ENCODE assay signal across 26 cellular contexts in genomic region chr19:29439688-29440550, GRCh38.
A peak's percentile ranks its signal among the peaks of the same experiment; 100 is the strongest.
DNase-seq lines count a peak whose midpoint lies in the region; ATAC-seq, FAIRE-seq and TF ChIP-seq lines count a peak whose summit lies in the region.
"Had no signal": no experiment of that assay in that cellular context is flagged by ENCODE, and none has a peak within 500 bp of the region (broad histone marks: within the 10 kb centered on the region; RNA-seq: fewer than 3 reads in every experiment).

No MANE protein-coding gene starts in this region.

- TF ChIP-seq POLR2A in Peyer's patch (IDR thresholded peaks at IDR 0.05) = no peak

- no peak overlapping the region for H3K4me3 ChIP-seq in neural progenitor cell
- H3K4me3 ChIP-seq in Peyer's patch = no peak overlapping the region
- H3K4me3 ChIP-seq: A549; BLaER1 treated with 17β-estradiol and CSF1 and Interleukin-3, amounts not matched to agents 10 nM and 100 nM; HAP-1 had no signal

- H3K27ac Mint-ChIP-seq in neural progenitor cell = no peak overlapping the region
- H3K27ac Mint-ChIP-seq: CD14-positive monocyte; CD4-positive, alpha-beta T cell; CD8-positive, alpha-beta memory T cell had no signal

- H3K36me3 Mint-ChIP-seq in neural progenitor cell = no peaks in the 10 kb centered on the region
- H3K36me3 Mint-ChIP-seq: CD14-positive monocyte; CD8-positive, alpha-beta memory T cell had no signal

- H3K79me2 ChIP-seq in neural progenitor cell (ENCODE audit: low read depth) = no peaks in the 10 kb centered on the region

- intact Hi-C loops in cardiac septum (cut with DNase I) = no loop called here
- intact Hi-C loops in left cardiac atrium (cut with DNase I) = no loop called here
- intact Hi-C loops in posterior vena cava (cut with DNase I) = no loop called here

- no peaks in the 10 kb centered on the region for H4K20me1 ChIP-seq in neural progenitor cell (ENCODE audit: low read depth)
- H4K20me1 ChIP-seq: BLaER1 treated with 17β-estradiol and CSF1 and Interleukin-3, amounts not matched to agents 10 nM and 100 nM had no signal

- no peaks in the 10 kb centered on the region for H3K36me3 ChIP-seq in neural progenitor cell
- H3K36me3 ChIP-seq in Peyer's patch = no peaks in the 10 kb centered on the region
- H3K36me3 ChIP-seq: BE2C; BLaER1 treated with 17β-estradiol and CSF1 and Interleukin-3, amounts not matched to agents 10 nM and 100 nM; HAP-1 had no signal

- no peak overlapping the region for H2AFZ ChIP-seq in neural progenitor cell (replicated peaks)

- peaks cover 14% of the 10 kb centered on the region for H3K9me3 Mint-ChIP-seq in neural progenitor cell

- H3K4me1 ChIP-seq in neural progenitor cell = no peaks in the 10 kb centered on the region
- H3K4me1 ChIP-seq in Peyer's patch = no peaks in the 10 kb centered on the region
- H3K4me1 ChIP-seq: A549; BE2C; BLaER1 treated with 17β-estradiol and CSF1 and Interleukin-3, amounts not matched to agents 10 nM and 100 nM; HAP-1 had no signal

- H3K9me3 ChIP-seq in neural progenitor cell (ENCODE audit: low read depth) = no peaks in the 10 kb centered on the region
- H3K9me3 ChIP-seq in Peyer's patch = peaks cover 0 to 3% (median 0%) of the 10 kb centered on the region in 4 donors
- H3K9me3 ChIP-seq: BE2C, HAP-1 had no signal

- no peak overlapping the region for H3K9ac ChIP-seq in neural progenitor cell
- H3K9ac ChIP-seq: BLaER1 treated with 17β-estradiol and CSF1 and Interleukin-3, amounts not matched to agents 10 nM and 100 nM had no signal

- peak; percentile 69 for FAIRE-seq in urothelium cell line (lab: Jason Lieb, UNC)
- FAIRE-seq: A549, D721Med, GM12891, GM18507, H54 had no signal

- no peaks in the 10 kb centered on the region for H3K27me3 ChIP-seq in neural progenitor cell
- H3K27me3 ChIP-seq in Peyer's patch = no peaks in the 10 kb centered on the region
- H3K27me3 ChIP-seq: BE2C; BLaER1 treated with 17β-estradiol and CSF1 and Interleukin-3, amounts not matched to agents 10 nM and 100 nM had no signal

- ATAC-seq in left cardiac atrium = no peak
- ATAC-seq: A549 had no signal

- H3K27ac ChIP-seq in neural progenitor cell = no peak overlapping the region
- H3K27ac ChIP-seq in Peyer's patch = no peak overlapping the region
- H3K27ac ChIP-seq: A549; BLaER1 treated with 17β-estradiol and CSF1 and Interleukin-3, amounts not matched to agents 10 nM and 100 nM had no signal

- H3K4me3 Mint-ChIP-seq in neural progenitor cell = peak overlapping the region; percentile 33
- H3K4me3 Mint-ChIP-seq: CD14-positive monocyte; CD4-positive, alpha-beta T cell; CD8-positive, alpha-beta memory T cell had no signal

- TF ChIP-seq CTCF in neural progenitor cell (IDR thresholded peaks at IDR 0.05) (no peak), Peyer's patch (IDR thresholded peaks at IDR 0.05) (no peak)

- H3K4me2 ChIP-seq in neural progenitor cell = no peak overlapping the region
- H3K4me2 ChIP-seq: A549; BLaER1 treated with 17β-estradiol and CSF1 and Interleukin-3, amounts not matched to agents 10 nM and 100 nM had no signal

- H3K27me3 Mint-ChIP-seq in neural progenitor cell (ENCODE audit: insufficient read depth, low read depth) = peaks cover 4% of the 10 kb centered on the region

- no peaks in the 10 kb centered on the region for H3K4me1 Mint-ChIP-seq in neural progenitor cell
- H3K4me1 Mint-ChIP-seq: CD14-positive monocyte; CD8-positive, alpha-beta memory T cell had no signal

- no peaks in the 10 kb centered on the region for H3F3A ChIP-seq in neural progenitor cell (ENCODE audit: low read depth)

- DNase-seq in cardiac septum (ENCODE audit: low spot score) = peak; percentile 68
- DNase-seq in left cardiac atrium = no peak
- DNase-seq in neural progenitor cell (ENCODE audit: low spot score) = no peak
- peak; percentile 52 for DNase-seq in posterior vena cava (ENCODE audit: low spot score)
- DNase-seq in urothelium cell line (ENCODE audit: low spot score) = no peak
- no peak for DNase-seq in Peyer's patch
- DNase-seq in mucosa of gallbladder (ENCODE audit: low spot score) = no peak
- no peak for DNase-seq in DMS79 treated with DMSO at 0.1 percent for 48 hours (lab: John Stamatoyannopoulos, UW)
- DNase-seq: 8988T; ACHN; AML-193; BE2C; CD4-positive, alpha-beta T cell; CD8-positive, alpha-beta memory T cell; DMS 273 treated with DMSO at 0.1 percent for 48 hours; DMS79; GF-D8; GOT3 had no signal

Comparison
In these comparisons a context has a peak if more than half of its experiments do, and no peak if none do; other contexts are left out.
1. DNase-seq: peak in cardiac septum (single experiment) and posterior vena cava (single experiment); none in left cardiac atrium (single experiment), neural progenitor cell (single experiment), urothelium cell line (single experiment), Peyer's patch (0 of 3), mucosa of gallbladder (single experiment) and DMS79 treated with DMSO at 0.1 percent for 48 hours (single experiment).